ENCODE assay signal across 1 cellular context in the genomic region with DNA sequence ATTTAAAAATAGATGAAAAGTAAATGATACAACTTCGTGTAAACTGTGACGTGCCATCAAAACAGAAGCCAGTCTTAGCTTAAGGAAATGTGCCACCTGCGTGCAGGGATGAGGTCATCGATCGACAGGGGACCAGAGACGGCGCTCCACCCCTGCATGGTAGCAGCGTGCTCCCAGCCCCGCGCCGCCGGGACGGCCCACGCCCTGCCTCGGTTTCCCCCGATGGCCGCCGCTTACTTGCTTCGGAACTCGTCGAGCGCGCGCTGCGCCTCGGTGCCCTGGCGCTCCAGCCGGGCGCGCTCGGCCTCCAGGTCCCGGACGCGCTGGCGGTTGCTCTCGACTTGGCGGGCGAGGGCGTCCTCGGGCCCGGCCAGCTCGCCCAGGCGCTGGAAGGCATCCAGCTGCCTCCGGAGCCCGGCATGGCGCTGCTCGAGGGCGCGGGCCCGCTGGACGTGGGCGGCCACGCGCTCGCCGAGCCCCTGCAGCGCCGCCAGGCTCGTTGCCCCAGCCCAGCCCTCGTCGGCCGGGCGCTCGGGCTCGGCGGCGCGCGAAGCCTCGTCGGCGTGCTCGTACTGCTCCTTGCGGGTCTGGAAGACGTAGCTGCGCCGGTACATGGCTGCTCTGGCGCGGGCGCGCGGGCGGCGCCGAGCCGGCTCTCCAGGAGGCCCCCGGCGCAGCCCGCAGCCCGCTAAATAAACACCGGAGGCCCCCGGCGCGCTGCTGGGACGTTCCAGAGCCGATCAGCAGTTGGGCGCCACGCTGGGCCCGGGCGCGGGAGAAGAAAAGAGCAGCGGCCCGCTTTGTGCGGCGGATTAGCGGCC.
A peak's percentile ranks its signal among the peaks of the same experiment; 100 is the strongest.
TF ChIP-seq lines count a peak whose summit lies in the region.

A gene (minus strand): TSS at position 664 of the 821 bp plus-strand sequence. CDS start 50 bp downstream, at position 614.

TF ChIP-seq in HEK293, 187 proteins besides CTCF, POLR2A, EP300 and RAD21 (continued from another document):
- TF ChIP-seq, protein P1, sequence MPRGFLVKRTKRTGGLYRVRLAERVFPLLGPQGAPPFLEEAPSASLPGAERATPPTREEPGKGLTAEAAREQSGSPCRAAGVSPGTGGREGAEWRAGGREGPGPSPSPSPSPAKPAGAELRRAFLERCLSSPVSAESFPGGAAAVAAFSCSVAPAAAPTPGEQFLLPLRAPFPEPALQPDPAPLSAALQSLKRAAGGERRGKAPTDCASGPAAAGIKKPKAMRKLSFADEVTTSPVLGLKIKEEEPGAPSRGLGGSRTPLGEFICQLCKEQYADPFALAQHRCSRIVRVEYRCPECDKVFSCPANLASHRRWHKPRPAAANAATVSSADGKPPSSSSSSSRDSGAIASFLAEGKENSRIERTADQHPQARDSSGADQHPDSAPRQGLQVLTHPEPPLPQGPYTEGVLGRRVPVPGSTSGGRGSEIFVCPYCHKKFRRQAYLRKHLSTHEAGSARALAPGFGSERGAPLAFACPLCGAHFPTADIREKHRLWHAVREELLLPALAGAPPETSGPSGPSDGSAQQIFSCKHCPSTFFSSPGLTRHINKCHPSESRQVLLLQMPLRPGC (tag by site-specific recombination; IDR thresholded peaks at IDR 0.05) = peak; percentile 17; the same call in 1 of the 2 replicates
- TF ChIP-seq, protein P2, sequence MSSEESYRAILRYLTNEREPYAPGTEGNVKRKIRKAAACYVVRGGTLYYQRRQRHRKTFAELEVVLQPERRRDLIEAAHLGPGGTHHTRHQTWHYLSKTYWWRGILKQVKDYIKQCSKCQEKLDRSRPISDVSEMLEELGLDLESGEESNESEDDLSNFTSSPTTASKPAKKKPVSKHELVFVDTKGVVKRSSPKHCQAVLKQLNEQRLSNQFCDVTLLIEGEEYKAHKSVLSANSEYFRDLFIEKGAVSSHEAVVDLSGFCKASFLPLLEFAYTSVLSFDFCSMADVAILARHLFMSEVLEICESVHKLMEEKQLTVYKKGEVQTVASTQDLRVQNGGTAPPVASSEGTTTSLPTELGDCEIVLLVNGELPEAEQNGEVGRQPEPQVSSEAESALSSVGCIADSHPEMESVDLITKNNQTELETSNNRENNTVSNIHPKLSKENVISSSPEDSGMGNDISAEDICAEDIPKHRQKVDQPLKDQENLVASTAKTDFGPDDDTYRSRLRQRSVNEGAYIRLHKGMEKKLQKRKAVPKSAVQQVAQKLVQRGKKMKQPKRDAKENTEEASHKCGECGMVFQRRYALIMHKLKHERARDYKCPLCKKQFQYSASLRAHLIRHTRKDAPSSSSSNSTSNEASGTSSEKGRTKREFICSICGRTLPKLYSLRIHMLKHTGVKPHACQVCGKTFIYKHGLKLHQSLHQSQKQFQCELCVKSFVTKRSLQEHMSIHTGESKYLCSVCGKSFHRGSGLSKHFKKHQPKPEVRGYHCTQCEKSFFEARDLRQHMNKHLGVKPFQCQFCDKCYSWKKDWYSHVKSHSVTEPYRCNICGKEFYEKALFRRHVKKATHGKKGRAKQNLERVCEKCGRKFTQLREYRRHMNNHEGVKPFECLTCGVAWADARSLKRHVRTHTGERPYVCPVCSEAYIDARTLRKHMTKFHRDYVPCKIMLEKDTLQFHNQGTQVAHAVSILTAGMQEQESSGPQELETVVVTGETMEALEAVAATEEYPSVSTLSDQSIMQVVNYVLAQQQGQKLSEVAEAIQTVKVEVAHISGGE (tag by site-specific recombination; conservative IDR thresholded peaks at IDR 0.05; ENCODE audit: low read depth) = no peak
- TF ChIP-seq, protein P3, sequence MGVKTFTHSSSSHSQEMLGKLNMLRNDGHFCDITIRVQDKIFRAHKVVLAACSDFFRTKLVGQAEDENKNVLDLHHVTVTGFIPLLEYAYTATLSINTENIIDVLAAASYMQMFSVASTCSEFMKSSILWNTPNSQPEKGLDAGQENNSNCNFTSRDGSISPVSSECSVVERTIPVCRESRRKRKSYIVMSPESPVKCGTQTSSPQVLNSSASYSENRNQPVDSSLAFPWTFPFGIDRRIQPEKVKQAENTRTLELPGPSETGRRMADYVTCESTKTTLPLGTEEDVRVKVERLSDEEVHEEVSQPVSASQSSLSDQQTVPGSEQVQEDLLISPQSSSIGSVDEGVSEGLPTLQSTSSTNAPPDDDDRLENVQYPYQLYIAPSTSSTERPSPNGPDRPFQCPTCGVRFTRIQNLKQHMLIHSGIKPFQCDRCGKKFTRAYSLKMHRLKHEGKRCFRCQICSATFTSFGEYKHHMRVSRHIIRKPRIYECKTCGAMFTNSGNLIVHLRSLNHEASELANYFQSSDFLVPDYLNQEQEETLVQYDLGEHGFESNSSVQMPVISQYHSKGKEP (tag by site-specific recombination; IDR thresholded peaks at IDR 0.05) = no peak
- TF ChIP-seq ZBTB8A (tag by site-specific recombination; IDR thresholded peaks at IDR 0.05) = peak; percentile 51
